15 cellular contexts compared by ENCODE assay signal in genomic region chr6:170011233-170012142, GRCh38.
DNase-seq lines count a peak whose midpoint lies in the region; TF ChIP-seq lines count a peak whose summit lies in the region.
"Had no signal": no experiment of that assay in that cellular context is flagged by ENCODE, and none has a peak within 500 bp of the region (broad histone marks: within the 10 kb centered on the region; RNA-seq: fewer than 3 reads in every experiment).

No MANE protein-coding gene starts in this region.

- no peaks in the 10 kb centered on the region for H3K9me3 Mint-ChIP-seq in Caco-2 (ENCODE audit: unreplicated experiment)
- H3K9me3 Mint-ChIP-seq: activated naive CD4-positive, alpha-beta T cell treated with anti-CD3 and anti-CD28 coated beads for 36 hours; central memory CD8-positive, alpha-beta T cell had no signal

- H3K4me1 Mint-ChIP-seq in Caco-2 (ENCODE audit: low read depth, unreplicated experiment) = no peaks in the 10 kb centered on the region
- H3K4me1 Mint-ChIP-seq: central memory CD8-positive, alpha-beta T cell had no signal

- no peak for TF ChIP-seq POLR2A in Peyer's patch (IDR thresholded peaks at IDR 0.05)

- no peak overlapping the region for H3K27ac Mint-ChIP-seq in Caco-2 (ENCODE audit: unreplicated experiment)
- H3K27ac Mint-ChIP-seq: activated naive CD4-positive, alpha-beta T cell treated with anti-CD3 and anti-CD28 coated beads for 36 hours had no signal

- no peaks in the 10 kb centered on the region for H3K36me3 Mint-ChIP-seq in Caco-2 (ENCODE audit: insufficient read depth, unreplicated experiment)

- H3K36me3 ChIP-seq in Peyer's patch (no peaks in the 10 kb centered on the region), osteoblast (ENCODE audit: insufficient read depth, low read length) (no peaks in the 10 kb centered on the region), Caco-2 (ENCODE audit: control insufficient read depth, insufficient read depth, low read length) (no peaks in the 10 kb centered on the region)
- H3K36me3 ChIP-seq: neutrophil had no signal

- peak; percentile 45 for DNase-seq in CMK (ENCODE audit: low read depth)
- DNase-seq in Peyer's patch = peak in 2 of 3 donors; percentile 46 to 51
- peak; percentile 74 for DNase-seq in cardiac septum (ENCODE audit: low spot score)
- DNase-seq in osteoblast (ENCODE audit: insufficient read length, low spot score, missing footprints) = peak; percentile 46
- DNase-seq in NCI-H345 (lab: John Stamatoyannopoulos, UW) = no peak
- no peak for DNase-seq in Caco-2
- DNase-seq in amniotic stem cell (lab: John Stamatoyannopoulos, UW) = no peak
- DNase-seq in DMS79 (lab: John Stamatoyannopoulos, UW) = no peak
- DNase-seq: activated naive CD4-positive, alpha-beta T cell treated with anti-CD3 and anti-CD28 coated beads for 36 hours; AML-193; NCI-H2081 treated with DMSO at 0.1 percent for 48 hours; PC-3; stimulated activated CD4-positive, alpha-beta T cell treated with anti-CD3 and anti-CD28 coated beads, Interleukin-1b, Interleukin-23, amount 100 ng/mL, for 48 hours had no signal

- no peaks in the 10 kb centered on the region for H4K20me1 ChIP-seq in osteoblast (ENCODE audit: insufficient read depth, low read length)

- no TSS peak for BruUV-seq in Caco-2 (replicated peaks; lab: Mats Ljungman, UMichigan)

- H3K9me3 ChIP-seq in Peyer's patch (no peaks in the 10 kb centered on the region), osteoblast (ENCODE audit: low read depth, low read length) (no peaks in the 10 kb centered on the region), Caco-2 (no peaks in the 10 kb centered on the region)
- H3K9me3 ChIP-seq: neutrophil had no signal

- H3K27ac ChIP-seq in Peyer's patch (no peak overlapping the region), osteoblast (ENCODE audit: low read depth, low read length) (no peak overlapping the region)
- H3K27ac ChIP-seq: neutrophil had no signal

- no peak for TF ChIP-seq CTCF in Peyer's patch (IDR thresholded peaks at IDR 0.05)
- no peak for TF ChIP-seq CTCF in osteoblast (IDR thresholded peaks at IDR 0.05; ENCODE audit: extremely low read depth, low read depth, low read length)
- TF ChIP-seq CTCF in Caco-2 (IDR thresholded peaks at IDR 0.05; ENCODE audit: insufficient read depth in 1 of 2, low read depth in 1 of 2, low read length in 1 of 2, severe bottlenecking in 1 of 2, unreplicated experiment in 1 of 2) = no peak

- no peak overlapping the region for H3K4me3 ChIP-seq in Peyer's patch
- no peak overlapping the region for H3K4me3 ChIP-seq in osteoblast (ENCODE audit: insufficient read depth, low read length)
- H3K4me3 ChIP-seq in Caco-2 (ENCODE audit: low read depth, low read length) = no peak overlapping the region

- POLR2A ChIA-PET in Caco-2 (lab: Charles Lee) = no interaction called here

- H3K27me3 ChIP-seq in Peyer's patch = no peaks in the 10 kb centered on the region
- no peaks in the 10 kb centered on the region for H3K27me3 ChIP-seq in osteoblast (ENCODE audit: insufficient read depth, low read length)
- no peaks in the 10 kb centered on the region for H3K27me3 ChIP-seq in Caco-2 (replicated peaks; ENCODE audit: control insufficient read depth, insufficient read depth, low read length)

- H2AFZ ChIP-seq in osteoblast (ENCODE audit: low read length) = no peak overlapping the region

- no peak overlapping the region for H3K4me2 ChIP-seq in osteoblast (ENCODE audit: insufficient read depth, low read length)

- no peaks in the 10 kb centered on the region for H3K79me2 ChIP-seq in osteoblast (ENCODE audit: insufficient read depth, low read length)

- H3K4me1 ChIP-seq in Peyer's patch = no peaks in the 10 kb centered on the region
- H3K4me1 ChIP-seq in osteoblast (ENCODE audit: insufficient read depth, low read length) = no peaks in the 10 kb centered on the region
- no peaks in the 10 kb centered on the region for H3K4me1 ChIP-seq in Caco-2

- no peak overlapping the region for H3K4me3 Mint-ChIP-seq in Caco-2 (ENCODE audit: unreplicated experiment)
- H3K4me3 Mint-ChIP-seq: activated naive CD4-positive, alpha-beta T cell treated with anti-CD3 and anti-CD28 coated beads for 36 hours; central memory CD8-positive, alpha-beta T cell had no signal

- CTCF ChIA-PET in Caco-2 (lab: Charles Lee) = interaction anchor here (0.7 kb wide), 1 partner anchor 402 kb away, joined by 3 read pairs; no protein-coding TSS in a partner anchor

- intact Hi-C loops in cardiac septum (cut with DNase I) = loop anchor here (5.0 kb wide), 1 partner anchor 281 kb away; the partner anchor contains the start of gene DLL1
- intact Hi-C loops in Caco-2 (cut with micrococcal nuclease; ENCODE audit: unreplicated experiment) = no loop called here

- H3K27me3 Mint-ChIP-seq in Caco-2 (ENCODE audit: insufficient read depth, unreplicated experiment) = no peaks in the 10 kb centered on the region

Comparison
In these comparisons a context has a peak if more than half of its experiments do, and no peak if none do; other contexts are left out.
1. DNase-seq: peak in CMK (single experiment), Peyer's patch (2 of 3), cardiac septum (single experiment) and osteoblast (single experiment); none in NCI-H345 (single experiment), Caco-2 (0 of 2), amniotic stem cell (single experiment) and DMS79 (single experiment).